Comparison of ENCODE assay signal across 29 cellular contexts in the genomic region with DNA sequence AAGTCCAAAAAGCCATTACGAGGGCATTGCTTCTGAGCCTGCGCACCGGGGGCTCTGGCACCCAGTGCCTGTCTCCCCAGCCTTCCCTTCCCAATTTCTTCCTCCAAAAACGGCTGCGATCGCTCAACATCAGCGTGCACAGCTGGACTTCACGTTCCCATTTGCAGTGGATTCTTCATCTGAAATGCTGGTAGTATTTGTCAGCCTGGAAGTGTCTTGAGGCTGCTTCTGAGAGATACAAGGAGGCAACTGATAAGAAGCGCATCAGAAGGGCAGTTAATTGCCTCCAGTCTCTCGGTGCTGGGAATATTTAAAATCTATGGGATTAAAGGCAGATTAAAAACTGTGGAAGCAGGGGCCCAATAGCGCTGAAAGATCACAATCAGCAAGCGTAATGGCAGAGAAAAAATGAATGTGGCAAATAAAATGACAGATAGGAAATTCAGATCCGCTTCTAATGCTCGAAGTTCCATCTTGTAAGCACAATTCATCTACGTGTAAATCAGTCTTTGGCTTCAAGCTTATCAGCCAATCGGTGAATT.
"Had no signal": no experiment of that assay in that cellular context is flagged by ENCODE, and none has a peak within 500 bp of the region (broad histone marks: within the 10 kb centered on the region; RNA-seq: fewer than 3 reads in every experiment).

No MANE protein-coding gene starts in this region.

- H3K9me3 Mint-ChIP-seq: immature natural killer cell; natural killer cell treated with Interleukin-12 subunit alpha and Interleukin-12 subunit beta and Interleukin-15 and Interleukin-18, amount 100 ng/mL, for 72 hours had no signal

- H3K27me3 ChIP-seq: right lobe of liver had no signal

- H3K9me3 ChIP-seq: left lung, lower lobe of right lung, mucosa of descending colon, pancreas, prostate gland, right lobe of liver, stomach, thoracic aorta, tibial artery, upper lobe of right lung had no signal

- H3K4me1 Mint-ChIP-seq: immature natural killer cell; stimulated activated naive B cell treated with anti-CD40 and anti-IgM and Interleukin-4, amounts not matched to agents 10 μg/mL and 1 μg/mL and 100 μg/mL, for 72 hours had no signal

- H3K27ac ChIP-seq: left lung, lower lobe of right lung, pancreas, prostate gland, right lobe of liver, stomach, thoracic aorta, tibial artery, upper lobe of right lung had no signal

- H3K4me1 ChIP-seq: left lung, lower lobe of right lung, pancreas, prostate gland, right lobe of liver, stomach, tibial artery, upper lobe of right lung had no signal

- DNase-seq: hypothalamus; immature natural killer cell; kidney; left colon; left lung; lower lobe of right lung; mammary epithelial cell; mesenchymal stem cell; midbrain; mucosa of descending colon; naive thymus-derived CD4-positive, alpha-beta T cell; nucleus accumbens; pancreas; posterior cingulate gyrus; right lobe of liver; stimulated activated CD4-positive, alpha-beta T cell treated with anti-CD3 and anti-CD28 coated beads, Interleukin-12 subunit alpha, Interleukin-12 subunit beta, amount 100 ng/mL, for 4 hours; stimulated activated CD4-positive, alpha-beta T cell treated with anti-CD3 and anti-CD28 coated beads, Interleukin-15, amount 100 ng/mL, for 24 hours; stimulated activated CD4-positive, alpha-beta T cell treated with anti-CD3 and anti-CD28 coated beads, Interleukin-2, amount 100 ng/mL, for 24 hours; stimulated activated CD4-positive, alpha-beta T cell treated with anti-CD3 and anti-CD28 coated beads, Interleukin-4, amount 100 ng/mL, for 1 hour; stimulated activated naive B cell treated with anti-CD40 and anti-IgM and Interleukin-4, amounts not matched to agents 10 μg/mL and 1 μg/mL and 100 μg/mL, for 72 hours; stimulated activated naive CD8-positive, alpha-beta T cell treated with anti-CD3 and anti-CD28 coated beads, Interleukin-15, Interleukin-2, amounts not matched to agents 100 U/mL and 50 U/mL, for 24 hours; stomach; tibial artery; upper lobe of right lung had no signal

- H3K27ac Mint-ChIP-seq: immature natural killer cell; naive thymus-derived CD4-positive, alpha-beta T cell; natural killer cell treated with Interleukin-12 subunit alpha and Interleukin-12 subunit beta and Interleukin-15 and Interleukin-18, amount 100 ng/mL, for 72 hours; stimulated activated naive B cell treated with anti-CD40 and anti-IgM and Interleukin-4, amounts not matched to agents 10 μg/mL and 1 μg/mL and 100 μg/mL, for 72 hours had no signal

- H3K36me3 ChIP-seq: left lung, lower lobe of right lung, pancreas, prostate gland, right lobe of liver, stomach, thoracic aorta, tibial artery, upper lobe of right lung had no signal

- ATAC-seq: left colon; left lung; lower lobe of right lung; mucosa of descending colon; naive thymus-derived CD4-positive, alpha-beta T cell; natural killer cell treated with Interleukin-12 subunit alpha and Interleukin-12 subunit beta and Interleukin-15 and Interleukin-18, amount 100 ng/mL, for 72 hours; pancreas; right lobe of liver; stimulated activated naive B cell treated with anti-CD40 and anti-IgM and Interleukin-4, amounts not matched to agents 10 μg/mL and 1 μg/mL and 100 μg/mL, for 72 hours; stimulated activated naive CD8-positive, alpha-beta T cell treated with anti-CD3 and anti-CD28 coated beads, Interleukin-15, Interleukin-2, amounts not matched to agents 100 U/mL and 50 U/mL, for 24 hours; upper lobe of right lung had no signal

- H3K4me3 ChIP-seq: left lung, lower lobe of right lung, mucosa of descending colon, pancreas, prostate gland, right lobe of liver, stomach, thoracic aorta, tibial artery, upper lobe of right lung had no signal

- H3K4me3 Mint-ChIP-seq: immature natural killer cell; naive thymus-derived CD4-positive, alpha-beta T cell; natural killer cell treated with Interleukin-12 subunit alpha and Interleukin-12 subunit beta and Interleukin-15 and Interleukin-18, amount 100 ng/mL, for 72 hours; stimulated activated naive B cell treated with anti-CD40 and anti-IgM and Interleukin-4, amounts not matched to agents 10 μg/mL and 1 μg/mL and 100 μg/mL, for 72 hours had no signal

- FAIRE-seq: islet of Langerhans, kidney, pancreas, urothelium cell line had no signal

- H3K36me3 Mint-ChIP-seq: immature natural killer cell; naive thymus-derived CD4-positive, alpha-beta T cell; natural killer cell treated with Interleukin-12 subunit alpha and Interleukin-12 subunit beta and Interleukin-15 and Interleukin-18, amount 100 ng/mL, for 72 hours; stimulated activated naive B cell treated with anti-CD40 and anti-IgM and Interleukin-4, amounts not matched to agents 10 μg/mL and 1 μg/mL and 100 μg/mL, for 72 hours had no signal
